9 cellular contexts compared by ENCODE assay signal in the genomic region with DNA sequence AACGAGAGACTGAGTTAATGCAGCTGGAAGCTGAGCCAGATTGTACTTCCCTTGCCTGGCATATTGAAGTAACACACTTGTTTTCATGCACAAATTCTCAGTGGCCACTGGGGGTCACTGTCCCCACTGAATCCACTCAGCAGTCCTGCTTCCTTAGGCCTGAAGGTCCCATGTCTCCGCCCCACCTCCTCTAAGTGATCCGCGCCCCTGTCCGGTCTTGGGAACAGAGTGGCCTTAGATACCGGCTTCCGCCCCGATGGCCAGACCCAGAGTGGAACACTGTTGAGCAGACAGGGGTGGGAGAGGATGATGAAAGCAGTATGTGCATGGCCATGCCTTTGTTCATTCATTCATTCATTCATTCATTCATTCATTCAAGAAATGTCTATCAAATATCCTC. TPM values are rescaled to one million over a fixed set of nuclear protein-coding genes. Genes with fewer than 3 reads are reported as not detected.
DNase-seq lines count a peak whose midpoint lies in the region; ATAC-seq and TF ChIP-seq lines count a peak whose summit lies in the region.
"Had no signal": no experiment of that assay in that cellular context is flagged by ENCODE, and none has a peak within 500 bp of the region (broad histone marks: within the 10 kb centered on the region; RNA-seq: fewer than 3 reads in every experiment).

No MANE protein-coding gene starts in this region.

- peak; percentile 57 for ATAC-seq in HG03108 (IDR thresholded peaks at IDR 0.05; ENCODE audit: unreplicated experiment)
- ATAC-seq in GM18505 (IDR thresholded peaks at IDR 0.05; ENCODE audit: unreplicated experiment) = no peak

- intact Hi-C loops in esophagus muscularis mucosa (cut with DNase I) = no loop called here

- TF ChIP-seq POLR2A in esophagus muscularis mucosa (IDR thresholded peaks at IDR 0.05; ENCODE audit: low read depth) (no peak), GM18505 (IDR thresholded peaks at IDR 0.05; ENCODE audit: borderline replicate concordance, extremely low read depth, insufficient read depth, insufficient read length) (no peak)

- H3K27me3 ChIP-seq in esophagus muscularis mucosa = no peaks in the 10 kb centered on the region

- H3K36me3 ChIP-seq in esophagus muscularis mucosa = peaks cover 4 to 19% (median 10%) of the 10 kb centered on the region in 4 donors

- peak; percentile 57 to 71 (median 57) for TF ChIP-seq CTCF in esophagus muscularis mucosa (IDR thresholded peaks at IDR 0.05)

- no peak overlapping the region for H3K4me3 ChIP-seq in esophagus muscularis mucosa

- peaks cover 0 to 3% (median 0%) of the 10 kb centered on the region in 4 donors for H3K4me1 ChIP-seq in esophagus muscularis mucosa

- H3K27ac ChIP-seq in esophagus muscularis mucosa (replicated peaks in 1 of 4) = no peak overlapping the region

- DNase-seq in DMS114 treated with DMSO at 0.1 percent for 48 hours (lab: John Stamatoyannopoulos, UW; ENCODE audit: unreplicated experiment) (peak; percentile 45), NCI-H82 (lab: John Stamatoyannopoulos, UW) (peak; percentile 84), esophagus muscularis mucosa (ENCODE audit: extremely low spot score) (no peak), mucosa of gallbladder (ENCODE audit: low spot score) (peak; percentile 81), stromal cell of bone marrow (ENCODE audit: low read depth) (peak; percentile 69)
- DNase-seq in activated CD8-positive, alpha-beta memory T cell treated with anti-CD3 and anti-CD28 coated beads for 4 hours (ENCODE audit: low read depth in 2 of 2) = peak; percentile 14 to 22

- no peaks in the 10 kb centered on the region for H3K9me3 ChIP-seq in esophagus muscularis mucosa

- 15% methylated on average over 8 of the region's 8 CpGs for WGBS in esophagus muscularis mucosa

- TF ChIP-seq EP300 in esophagus muscularis mucosa (IDR thresholded peaks at IDR 0.05) = no peak

RNA-seq across cellular contexts. Expression of a gene that starts 34.8 kb away (rescaled TPM):
- total RNA-seq in esophagus muscularis mucosa (1 to 10 TPM in 2 of 4 donors, under 1 TPM in 2; 0.83 to 1.6 (median 1.2) TPM), mucosa of gallbladder (2.2 TPM)

RNA-seq across cellular contexts. Expression of a gene that starts 59.9 kb away (rescaled TPM):
- total RNA-seq in esophagus muscularis mucosa = not detected
- 1.1 TPM for total RNA-seq in mucosa of gallbladder
- total RNA-seq: T-helper 1 cell treated with Interleukin-12 subunit alpha and Interleukin-12 subunit beta and Interleukin-4 antibody, amounts not matched to agents 30 ng/mL and 1 ng/mL, for 36 hours had no signal
